Comparison of ENCODE assay signal across 1 cellular context in the genomic region with DNA sequence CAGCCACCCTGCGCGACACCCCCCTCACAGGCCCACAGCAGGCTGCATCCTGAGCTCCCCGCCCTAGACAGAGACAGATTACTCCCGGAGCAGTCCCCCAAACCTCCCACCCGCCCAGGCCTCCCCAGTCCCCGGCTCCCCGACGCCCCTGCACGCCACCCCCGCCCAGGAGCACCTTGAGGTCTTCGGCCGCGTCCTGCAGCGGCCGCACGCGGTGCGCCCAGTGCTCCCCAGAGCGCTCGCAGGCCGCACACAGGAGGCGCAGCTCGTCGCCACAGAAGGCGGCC.
TF ChIP-seq lines count a peak whose summit lies in the region.

No MANE protein-coding gene starts in this region.

TF ChIP-seq in HCT116, 20 proteins besides CTCF, POLR2A, EP300 and RAD21:
- TF ChIP-seq ZNF274 (IDR thresholded peaks at IDR 0.05; ENCODE audit: low read depth, low read length): no peak
- TF ChIP-seq MAX (IDR thresholded peaks at IDR 0.05): no peak
- no peak for TF ChIP-seq FOSL1 (IDR thresholded peaks at IDR 0.05; ENCODE audit: low read depth)
- TF ChIP-seq EGR1 (IDR thresholded peaks at IDR 0.05; ENCODE audit: low read depth): no peak
- no peak for TF ChIP-seq SIN3A (IDR thresholded peaks at IDR 0.05; ENCODE audit: low read depth)
- no peak for TF ChIP-seq ELF1 (IDR thresholded peaks at IDR 0.05; ENCODE audit: borderline replicate concordance, low read depth)
- no peak for TF ChIP-seq CBX3 (IDR thresholded peaks at IDR 0.05; ENCODE audit: low read depth)
